ENCODE assay signal across 8 cellular contexts in genomic region chr10:104268691-104269645, GRCh38. TPM values are rescaled to one million over a fixed set of nuclear protein-coding genes. Genes with fewer than 3 reads are reported as not detected.
DNase-seq lines count a peak whose midpoint lies in the region; ATAC-seq and TF ChIP-seq lines count a peak whose summit lies in the region.

TSS of gene GSTO2 (plus strand) at chr10:104269184. CDS start at chr10:104274916, 5,732 bp downstream.

- 0 out of 2 replicates have a peak, but pooled peaks cover 8% of the 10 kb centered on the region for H4K20me1 ChIP-seq in HCT116 (ENCODE audit: insufficient read depth)

- no peak for TF ChIP-seq CTCF in HCT116 (IDR thresholded peaks at IDR 0.05 in 2 of 3, conservative IDR thresholded peaks at IDR 0.05 in 1 of 3; ENCODE audit: borderline replicate concordance in 1 of 3, insufficient read depth in 1 of 3, low read depth in 2 of 3, low read length in 2 of 3)
- TF ChIP-seq CTCF in suprapubic skin (IDR thresholded peaks at IDR 0.05) = no peak

- H3K27ac Mint-ChIP-seq in activated naive CD4-positive, alpha-beta T cell treated with anti-CD3 and anti-CD28 coated beads, Interleukin-2, amount 50 U/mL, for 24 hours = peak within 1 kb of the TSS; percentile 98

- RAD21 ChIA-PET in HCT116 (lab: Charles Lee; ENCODE audit: low non-redundant PET in 1 of 2, low total read pairs in 2 of 2, uncharacterized antibody in 2 of 2, unreplicated experiment in 2 of 2) = no interaction called here

- no peaks in the 10 kb centered on the region for H3K27me3 Mint-ChIP-seq in activated naive CD4-positive, alpha-beta T cell treated with anti-CD3 and anti-CD28 coated beads, Interleukin-2, amount 50 U/mL, for 24 hours

- H3K36me3 Mint-ChIP-seq in activated naive CD4-positive, alpha-beta T cell treated with anti-CD3 and anti-CD28 coated beads, Interleukin-2, amount 50 U/mL, for 24 hours = peaks cover 24% of the 10 kb centered on the region

- no peak within 1 kb of the TSS for H2AFZ ChIP-seq in HCT116 (ENCODE audit: low read depth, low read length, poor library complexity, severe bottlenecking)

- H3K4me2 ChIP-seq in HCT116 (ENCODE audit: low read length) = peak within 1 kb of the TSS; percentile 81

- H3K9me2 ChIP-seq in HCT116 (ENCODE audit: insufficient read depth) = no peaks in the 10 kb centered on the region; the same call in 1 of the 2 replicates

- H3K9me3 ChIP-seq in HCT116 (ENCODE audit: control insufficient read depth in 1 of 2, insufficient read depth in 1 of 2, low read depth in 1 of 2, low read length in 2 of 2) = no peaks in the 10 kb centered on the region
- no peaks in the 10 kb centered on the region for H3K9me3 ChIP-seq in SJSA1 (replicated peaks)
- no peaks in the 10 kb centered on the region for H3K9me3 ChIP-seq in suprapubic skin

- TF ChIP-seq EP300 in suprapubic skin (IDR thresholded peaks at IDR 0.05) = no peak

- H3K79me2 ChIP-seq in HCT116 (ENCODE audit: insufficient read depth, low read length) = peaks cover 48% of the 10 kb centered on the region

- 3% methylated on average over 16 of the region's 60 CpGs for WGBS in suprapubic skin

- H3K4me3 ChIP-seq in HCT116 (replicated peaks in 1 of 2; ENCODE audit: low read depth in 1 of 2, low read length in 2 of 2) (peak within 1 kb of the TSS; percentile 79 to 81), SJSA1 (peak within 1 kb of the TSS; percentile 55), suprapubic skin (peak within 1 kb of the TSS; percentile 89)

- peak within 1 kb of the TSS; percentile 50 for H3K27ac ChIP-seq in HCT116 (ENCODE audit: low read depth, low read length)
- H3K27ac ChIP-seq in SJSA1 = peak within 1 kb of the TSS; percentile 41; the same call in 1 of the 2 replicates
- peak within 1 kb of the TSS; percentile 94 for H3K27ac ChIP-seq in suprapubic skin

- no peaks in the 10 kb centered on the region for H3K9me3 Mint-ChIP-seq in activated naive CD4-positive, alpha-beta T cell treated with anti-CD3 and anti-CD28 coated beads, Interleukin-2, amount 50 U/mL, for 24 hours

- peaks cover 41% of the 10 kb centered on the region for H3K4me1 Mint-ChIP-seq in activated naive CD4-positive, alpha-beta T cell treated with anti-CD3 and anti-CD28 coated beads, Interleukin-2, amount 50 U/mL, for 24 hours

- ATAC-seq in HCT116 = peak; percentile 98

- peak within 1 kb of the TSS; percentile 92 for H3K4me3 Mint-ChIP-seq in activated naive CD4-positive, alpha-beta T cell treated with anti-CD3 and anti-CD28 coated beads, Interleukin-2, amount 50 U/mL, for 24 hours

- CTCF ChIA-PET in HCT116 (lab: Charles Lee) = interaction anchor here (1.7 kb wide), 1 partner anchor 85 kb away, joined by 5 read pairs; the partner anchor contains the start of gene CFAP58

- intact Hi-C loops in HCT116 (cut with micrococcal nuclease) = loop anchor here (5.0 kb wide), 1 partner anchor 147 kb away; the partner anchor contains the start of gene SFR1

- peaks cover 34 to 40% of the 10 kb centered on the region in 2 experiments for H3K36me3 ChIP-seq in HCT116 (ENCODE audit: control insufficient read depth in 1 of 2, insufficient read depth in 2 of 2, low read length in 2 of 2)
- peaks cover 54% of the 10 kb centered on the region for H3K36me3 ChIP-seq in SJSA1
- peaks cover 36% of the 10 kb centered on the region for H3K36me3 ChIP-seq in suprapubic skin

- H3K4me1 ChIP-seq in HCT116 (ENCODE audit: control insufficient read depth in 1 of 2, insufficient read depth in 2 of 2, low read length in 2 of 2) (peaks cover 4 to 20% of the 10 kb centered on the region in 2 experiments; a peak in 3 of 4 replicates), SJSA1 (replicated peaks) (no peaks in the 10 kb centered on the region), suprapubic skin (peaks cover 21% of the 10 kb centered on the region)

- peak within 1 kb of the TSS; percentile 83 for H3K9ac ChIP-seq in HCT116 (ENCODE audit: low read length)

- peak; percentile 99 for DNase-seq in GDM1 (lab: John Stamatoyannopoulos, UW)
- peak; percentile 99 for DNase-seq in HCT116 (ENCODE audit: low read depth, low spot score)
- DNase-seq in MV-4-11 (lab: John Stamatoyannopoulos, UW) = peak; percentile 99
- peak; percentile 78 to 94 for DNase-seq in SJSA1 (ENCODE audit: low read depth in 1 of 2, low spot score in 2 of 2)
- DNase-seq in globus pallidus (ENCODE audit: low spot score) = peak; percentile 98
- DNase-seq in occipital lobe (lab: John Stamatoyannopoulos, UW) = peak; percentile 99
- peak; percentile 100 for DNase-seq in suprapubic skin (ENCODE audit: low spot score in 2 of 2)

- BruUV-seq in HCT116 (replicated peaks; lab: Mats Ljungman, UMichigan) = TSS peak; percentile 75

- TF ChIP-seq RAD21 in HCT116 (IDR thresholded peaks at IDR 0.05; ENCODE audit: low read depth) = no peak

- H3K27me3 ChIP-seq in HCT116 (ENCODE audit: insufficient read depth, low read length) (no peaks in the 10 kb centered on the region), SJSA1 (replicated peaks) (no peaks in the 10 kb centered on the region; the same call in 1 of the 2 replicates), suprapubic skin (no peaks in the 10 kb centered on the region)

- TF ChIP-seq POLR2A in HCT116 (IDR thresholded peaks at IDR 0.05; ENCODE audit: borderline replicate concordance, extremely low read depth, insufficient read depth, insufficient read length) = peak; percentile 94
- TF ChIP-seq POLR2A in suprapubic skin (IDR thresholded peaks at IDR 0.05) = peak in 1 of 2 donors; percentile 56

- POLR2A ChIA-PET in HCT116 (lab: Charles Lee) = interaction anchor here (0.6 to 1.8 kb wide), 14 partner anchors 9 to 381 kb away, joined by 3 to 14 read pairs (median 3); partner anchors contain the start of genes CFAP58, GSTO1, ITPRIP and SFR1

TF ChIP-seq in HCT116, 20 proteins besides CTCF, POLR2A, EP300 and RAD21 (continues in another document):
- TF ChIP-seq CEBPB (IDR thresholded peaks at IDR 0.05; ENCODE audit: low read depth) (no peak), SRF (IDR thresholded peaks at IDR 0.05; ENCODE audit: low read depth) (no peak), ZFX (IDR thresholded peaks at IDR 0.05) (peak; percentile 77), CBX3 (IDR thresholded peaks at IDR 0.05; ENCODE audit: low read depth) (no peak), ATF3 (IDR thresholded peaks at IDR 0.05) (no peak), SP1 (IDR thresholded peaks at IDR 0.05; ENCODE audit: low read depth) (no peak), ZBTB33 (IDR thresholded peaks at IDR 0.05; ENCODE audit: extremely low read depth, insufficient replicate concordance, low read length) (peak; percentile 91), MAX (IDR thresholded peaks at IDR 0.05) (no peak), ZNF274 (IDR thresholded peaks at IDR 0.05; ENCODE audit: low read depth, low read length) (no peak), POLR2AphosphoS5 (IDR thresholded peaks at IDR 0.05; ENCODE audit: low read depth, low read length) (peak; percentile 98), TCF7L2 (IDR thresholded peaks at IDR 0.05; ENCODE audit: borderline replicate concordance, extremely low read depth, insufficient read depth, insufficient read length) (peak; percentile 44), YY1 (IDR thresholded peaks at IDR 0.05; ENCODE audit: extremely low read depth, insufficient replicate concordance, low read depth, low read length) (peak; percentile 70), SIN3A (IDR thresholded peaks at IDR 0.05; ENCODE audit: low read depth) (no peak), EGR1 (IDR thresholded peaks at IDR 0.05; ENCODE audit: low read depth) (no peak), EZH2 (IDR thresholded peaks at IDR 0.05) (no peak), EZH2phosphoT487 (IDR thresholded peaks at IDR 0.05; ENCODE audit: borderline replicate concordance) (no peak), ELF1 (IDR thresholded peaks at IDR 0.05; ENCODE audit: borderline replicate concordance, low read depth) (no peak), FOSL1 (IDR thresholded peaks at IDR 0.05; ENCODE audit: low read depth) (no peak)

RNA-seq across cellular contexts. Expression of gene GSTO2, which starts in this region (rescaled TPM):
- 115 TPM for total RNA-seq in HCT116 (2021; ENCODE audit: unreplicated experiment)
- 104 and 131 TPM in 2 replicates for polyA plus RNA-seq in HCT116 (2012)
- total RNA-seq in SJSA1 (2014; rRNA removed; shearing (Covaris generic)) = 0.13 TPM in 1 of 2 replicates, not detected in the other
- total RNA-seq in occipital lobe = 0.62 TPM
- total RNA-seq in suprapubic skin = 10 to 100 TPM; 19.0 to 35.5 (median 25.4) TPM

Comparison
In these comparisons a context has a peak if more than half of its experiments do, and no peak if none do; other contexts are left out.
1. Peak in every context shown above with its lines: DNase-seq, ATAC-seq, H3K4me3 ChIP-seq and H3K27ac ChIP-seq.
2. RNA of gene GSTO2 (total RNA-seq): 115 TPM in HCT116 (single experiment) and 19.0 to 35.5 TPM in suprapubic skin; 0.62 TPM in occipital lobe (single experiment) and 0.13 TPM in SJSA1; every median in the first group is over 10 times any median in the second.
3. Peak in DNase-seq, H3K4me3 ChIP-seq and H3K27ac ChIP-seq in SJSA1; RNA of the gene not detected or under 1 TPM.
4. Peak in DNase-seq in occipital lobe; RNA of the gene not detected or under 1 TPM.
5. H3K27ac ChIP-seq: peak in every context shown above with its lines; median percentile 94 in suprapubic skin; 50 in HCT116; 41 in SJSA1.